ENCODE assay signal across 8 cellular contexts in the genomic region with DNA sequence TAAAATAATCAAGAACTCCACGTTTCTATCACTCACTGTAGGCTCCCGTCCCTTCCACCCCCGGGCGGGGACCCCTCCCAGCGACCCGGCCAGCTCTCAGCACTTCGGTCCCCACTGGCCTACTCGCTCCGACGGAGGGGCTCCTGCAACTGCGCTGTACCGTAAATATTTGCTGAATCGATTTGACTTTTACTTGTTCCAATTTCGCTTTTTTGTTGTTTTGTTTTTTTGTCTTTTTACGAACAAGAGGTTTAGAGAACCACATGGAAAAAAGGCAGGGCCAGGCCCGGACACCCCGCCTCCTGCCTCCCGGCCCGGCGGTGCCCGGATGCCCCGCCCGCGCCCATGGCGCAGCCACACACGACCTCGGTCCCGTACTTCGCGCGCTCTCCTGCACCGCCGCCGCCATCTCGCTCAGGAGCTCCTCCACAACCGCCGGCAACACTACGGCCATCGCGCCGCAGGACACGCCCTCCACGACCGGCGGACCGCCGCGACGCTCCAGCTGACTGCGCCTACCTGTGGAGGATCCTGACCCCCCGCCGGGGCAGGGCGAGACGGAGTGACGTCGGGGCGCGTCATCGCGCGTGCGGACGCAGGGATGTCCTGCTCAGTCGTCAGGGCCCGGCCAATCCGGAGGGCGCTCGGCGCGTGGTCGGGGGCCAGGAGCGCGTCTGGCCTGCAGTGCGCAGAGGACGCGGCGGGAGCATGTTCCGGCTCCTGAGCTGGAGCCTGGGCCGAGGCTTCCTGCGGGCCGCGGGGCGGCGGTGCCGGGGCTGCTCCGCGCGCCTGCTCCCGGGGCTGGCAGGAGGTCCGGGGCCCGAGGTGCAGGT. TPM values are rescaled to one million over a fixed set of nuclear protein-coding genes. Genes with fewer than 3 reads are reported as not detected.
DNase-seq lines count a peak whose midpoint lies in the region; FAIRE-seq and TF ChIP-seq lines count a peak whose summit lies in the region.

A gene with protein sequence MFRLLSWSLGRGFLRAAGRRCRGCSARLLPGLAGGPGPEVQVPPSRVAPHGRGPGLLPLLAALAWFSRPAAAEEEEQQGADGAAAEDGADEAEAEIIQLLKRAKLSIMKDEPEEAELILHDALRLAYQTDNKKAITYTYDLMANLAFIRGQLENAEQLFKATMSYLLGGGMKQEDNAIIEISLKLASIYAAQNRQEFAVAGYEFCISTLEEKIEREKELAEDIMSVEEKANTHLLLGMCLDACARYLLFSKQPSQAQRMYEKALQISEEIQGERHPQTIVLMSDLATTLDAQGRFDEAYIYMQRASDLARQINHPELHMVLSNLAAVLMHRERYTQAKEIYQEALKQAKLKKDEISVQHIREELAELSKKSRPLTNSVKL (plus strand): TSS at position 684 of the 833 bp plus-strand sequence. CDS start 25 bp downstream, at position 709.
A gene with protein sequence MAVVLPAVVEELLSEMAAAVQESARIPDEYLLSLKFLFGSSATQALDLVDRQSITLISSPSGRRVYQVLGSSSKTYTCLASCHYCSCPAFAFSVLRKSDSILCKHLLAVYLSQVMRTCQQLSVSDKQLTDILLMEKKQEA (minus strand): TSS at position 564 of the 833 bp plus-strand sequence. CDS start 110 bp downstream, at position 454.

- H3K4ac ChIP-seq in neuronal stem cell (ENCODE audit: low read length) = no peak within 1 kb of the TSS

- peak within 1 kb of the TSS; percentile 96 for H2AFZ ChIP-seq in neuronal stem cell (ENCODE audit: low read length)

- peaks cover 10% of the 10 kb centered on the region; the same call in 1 of the 2 replicates for H3K9me3 Mint-ChIP-seq in HFFc6
- H3K9me3 Mint-ChIP-seq in activated naive CD4-positive, alpha-beta T cell treated with anti-CD3 and anti-CD28 coated beads for 36 hours = no peaks in the 10 kb centered on the region

- H3K23ac ChIP-seq in neuronal stem cell (ENCODE audit: low read depth, low read length, poor library complexity) = peak within 1 kb of the TSS; percentile 99

- H3K9ac ChIP-seq in neuronal stem cell (ENCODE audit: low read depth, low read length, poor library complexity) = peak within 1 kb of the TSS; percentile 97
- peak within 1 kb of the TSS; percentile 83 to 92 (median 90) for H3K9ac ChIP-seq in subcutaneous abdominal adipose tissue (ENCODE audit: low read length in 5 of 5)

- peak; percentile 9 for TF ChIP-seq CTCF in GM06990 (IDR thresholded peaks at IDR 0.05; ENCODE audit: insufficient read depth, low read length, poor library complexity, severe bottlenecking)
- TF ChIP-seq CTCF in HFFc6 (IDR thresholded peaks at IDR 0.05) = peak; percentile 19; the same call in 1 of the 2 replicates

- H3K9me3 ChIP-seq in neuronal stem cell (replicated peaks in 1 of 2; ENCODE audit: control insufficient read depth in 2 of 2, insufficient read depth in 1 of 2, low read depth in 1 of 2, low read length in 2 of 2) (peaks cover 4 to 21% of the 10 kb centered on the region in 2 donors), subcutaneous abdominal adipose tissue (ENCODE audit: control insufficient read depth in 5 of 5, low read length in 5 of 5) (peaks cover 0 to 3% (median 0%) of the 10 kb centered on the region in 5 donors)

- peak within 1 kb of the TSS; percentile 90 for H3K4me3 Mint-ChIP-seq in HFFc6
- H3K4me3 Mint-ChIP-seq in activated naive CD4-positive, alpha-beta T cell treated with anti-CD3 and anti-CD28 coated beads for 36 hours = peak within 1 kb of the TSS; percentile 98

- H3K27ac ChIP-seq in neuronal stem cell (replicated peaks; ENCODE audit: low read length) (peak within 1 kb of the TSS; percentile 96), subcutaneous abdominal adipose tissue (ENCODE audit: low read depth, low read length) (peak within 1 kb of the TSS; percentile 98)

- CTCF ChIA-PET in activated naive CD4-positive, alpha-beta T cell treated with anti-CD3 and anti-CD28 coated beads for 36 hours (lab: Charles Lee) = interaction anchor here (0.6 to 3.7 kb wide), 10 partner anchors 13 to 320 kb away, joined by 3 to 26 read pairs (median 4); a partner anchor contains a TSS

- H2AK5ac ChIP-seq in neuronal stem cell (ENCODE audit: low read depth, low read length) = peak within 1 kb of the TSS; percentile 3

- H3K4me2 ChIP-seq in neuronal stem cell (ENCODE audit: insufficient read depth, low read length, poor library complexity, severe bottlenecking) = peak within 1 kb of the TSS; percentile 58

- no peak within 1 kb of the TSS for H4K91ac ChIP-seq in neuronal stem cell (ENCODE audit: low read depth, low read length, poor library complexity)

- peak within 1 kb of the TSS; percentile 92 for H3K27ac Mint-ChIP-seq in HFFc6
- H3K27ac Mint-ChIP-seq in activated naive CD4-positive, alpha-beta T cell treated with anti-CD3 and anti-CD28 coated beads for 36 hours = peak within 1 kb of the TSS; percentile 92

- no peaks in the 10 kb centered on the region for H3K79me1 ChIP-seq in neuronal stem cell (ENCODE audit: low read depth, low read length)

- no peak within 1 kb of the TSS for H2BK12ac ChIP-seq in neuronal stem cell (ENCODE audit: low read length)

- in situ Hi-C loops in SK-MEL-5 (cut with HindIII; ENCODE audit: low pct_unique_long_range_greater_than_20kb, low sequenced_read_pairs) = no loop called here

- H2BK120ac ChIP-seq in neuronal stem cell (ENCODE audit: low read depth, low read length) = no peak within 1 kb of the TSS

- H3K14ac ChIP-seq in neuronal stem cell (ENCODE audit: low read length) = no peak within 1 kb of the TSS

- peaks cover 2% of the 10 kb centered on the region; the same call in 1 of the 2 replicates for H3K36me3 ChIP-seq in GM06990 (ENCODE audit: control insufficient read depth, insufficient read depth, low read length)
- peaks cover 14 to 49% of the 10 kb centered on the region in 2 donors for H3K36me3 ChIP-seq in neuronal stem cell (replicated peaks in 1 of 2; ENCODE audit: control insufficient read depth in 2 of 2, insufficient read depth in 2 of 2, low read length in 2 of 2)
- peaks cover 10 to 33% (median 21%) of the 10 kb centered on the region in 5 donors for H3K36me3 ChIP-seq in subcutaneous abdominal adipose tissue (ENCODE audit: control insufficient read depth in 5 of 5, insufficient read depth in 5 of 5, low read length in 5 of 5)

- peak; percentile 99 for DNase-seq in GM06990 (ENCODE audit: extremely low read depth, insufficient read length)
- DNase-seq in HFFc6 = peak; percentile 84
- peak; percentile 81 for DNase-seq in NAMALWA (ENCODE audit: low spot score)
- peak; percentile 94 for DNase-seq in SK-MEL-5 (ENCODE audit: low read depth, low spot score)
- DNase-seq in activated naive CD4-positive, alpha-beta T cell treated with anti-CD3 and anti-CD28 coated beads for 36 hours = peak; percentile 93
- peak; percentile 98 to 99 for DNase-seq in frontal cortex (ENCODE audit: low spot score in 2 of 2)
- peak; percentile 92 for DNase-seq in neuronal stem cell (ENCODE audit: low spot score)

- no CpG with 5 or more reads among the region's 91 CpGs for WGBS in neuronal stem cell (ENCODE audit: extremely low coverage in 2 of 2, insufficient read length in 2 of 2, insufficient replicate concordance in 1 of 2), 2 donors

- H3K27me3 ChIP-seq in GM06990 (replicated peaks; ENCODE audit: control insufficient read depth, insufficient read depth, low read length) (no peaks in the 10 kb centered on the region), neuronal stem cell (ENCODE audit: control insufficient read depth in 3 of 3, insufficient read depth in 3 of 3, low read depth in 1 of 3, low read length in 3 of 3) (no peaks in the 10 kb centered on the region), subcutaneous abdominal adipose tissue (ENCODE audit: control insufficient read depth in 5 of 5, insufficient read depth in 4 of 5, low read length in 5 of 5) (no peaks in the 10 kb centered on the region)

- H4K8ac ChIP-seq in neuronal stem cell (ENCODE audit: low read depth, low read length) = peak within 1 kb of the TSS; percentile 21

- peak within 1 kb of the TSS; percentile 98 for H3K18ac ChIP-seq in neuronal stem cell (ENCODE audit: low read length)

- no peaks in the 10 kb centered on the region; the same call in 1 of the 2 replicates for H3K27me3 Mint-ChIP-seq in HFFc6 (ENCODE audit: insufficient read depth)
- no peaks in the 10 kb centered on the region for H3K27me3 Mint-ChIP-seq in activated naive CD4-positive, alpha-beta T cell treated with anti-CD3 and anti-CD28 coated beads for 36 hours (ENCODE audit: low read depth)

- peaks cover 23% of the 10 kb centered on the region for H3K4me1 Mint-ChIP-seq in HFFc6 (ENCODE audit: low read depth)
- H3K4me1 Mint-ChIP-seq in activated naive CD4-positive, alpha-beta T cell treated with anti-CD3 and anti-CD28 coated beads for 36 hours (ENCODE audit: low read depth) = peaks cover 23% of the 10 kb centered on the region

- no peak for FAIRE-seq in frontal cortex (lab: Jason Lieb, UNC)

- H3K36me3 Mint-ChIP-seq in HFFc6 (ENCODE audit: low read depth) = peaks cover 35% of the 10 kb centered on the region
- peaks cover 31% of the 10 kb centered on the region for H3K36me3 Mint-ChIP-seq in activated naive CD4-positive, alpha-beta T cell treated with anti-CD3 and anti-CD28 coated beads for 36 hours (ENCODE audit: low read depth)

- intact Hi-C loops in activated naive CD4-positive, alpha-beta T cell treated with anti-CD3 and anti-CD28 coated beads for 36 hours (cut with micrococcal nuclease) = loop anchor here (1.0 to 5.0 kb wide), 8 partner anchors 18 to 739 kb away; a partner anchor contains a TSS

- H3K4me3 ChIP-seq in GM06990 (replicated peaks; ENCODE audit: low read depth, low read length) = peak within 1 kb of the TSS; percentile 85
- peak within 1 kb of the TSS; percentile 85 to 95 for H3K4me3 ChIP-seq in neuronal stem cell (ENCODE audit: low read length in 2 of 2)
- H3K4me3 ChIP-seq in subcutaneous abdominal adipose tissue (ENCODE audit: low read depth in 1 of 5, low read length in 5 of 5) = peak within 1 kb of the TSS; percentile 81 to 92 (median 84)

- H3K4me1 ChIP-seq in neuronal stem cell (ENCODE audit: control insufficient read depth in 2 of 2, insufficient read depth in 1 of 2, low read depth in 1 of 2, low read length in 2 of 2) = peaks cover 5% of the 10 kb centered on the region in 2 donors
- peaks cover 4 to 32% (median 28%) of the 10 kb centered on the region in 5 donors for H3K4me1 ChIP-seq in subcutaneous abdominal adipose tissue (ENCODE audit: control insufficient read depth in 5 of 5, insufficient read depth in 5 of 5, low read length in 5 of 5)

- H2BK5ac ChIP-seq in neuronal stem cell (ENCODE audit: low read length) = peak within 1 kb of the TSS; percentile 78

- no peak within 1 kb of the TSS for H2BK15ac ChIP-seq in neuronal stem cell (ENCODE audit: low read length)

RNA-seq across cellular contexts. Expression of the first gene that starts in this region (rescaled TPM):
- 10 to 100 TPM; 10.4 to 15.4 (median 12.4) TPM for total RNA-seq in HFFc6 (2021; fragmentation: NEBNext Ultra II Directional; extraction: Animal tissue kit (Norgen Biotek cat#: 25700))
- 24.4 and 43.7 TPM in 2 replicates for total RNA-seq in SK-MEL-5 (2014; rRNA removed; shearing (Covaris generic))
- 39.1 and 55.9 TPM in 2 replicates for polyA plus RNA-seq in SK-MEL-5 (2015; cell fraction: cytosol; rRNA removed)
- polyA plus RNA-seq in SK-MEL-5 (2015; cell fraction: nucleus; rRNA removed) = 64.7 and 76.9 TPM in 2 replicates
- total RNA-seq in activated naive CD4-positive, alpha-beta T cell treated with anti-CD3 and anti-CD28 coated beads for 36 hours = 10 to 100 TPM; 18.8 to 20.8 TPM
- total RNA-seq in frontal cortex = 38.7 TPM
- 25.3 TPM for polyA plus RNA-seq in neuronal stem cell (2013, experiment 1 of 2)
- 25.3 TPM for polyA plus RNA-seq in neuronal stem cell (2013, experiment 2 of 2)

RNA-seq across cellular contexts. Expression of the second gene that starts in this region (rescaled TPM):
- total RNA-seq in HFFc6 (2021; fragmentation: NEBNext Ultra II Directional; extraction: Animal tissue kit (Norgen Biotek cat#: 25700)) = 10 to 100 TPM; 11.4 to 17.7 (median 15.5) TPM
- 38.6 and 40.7 TPM in 2 replicates for total RNA-seq in SK-MEL-5 (2014; rRNA removed; shearing (Covaris generic))
- polyA plus RNA-seq in SK-MEL-5 (2015; cell fraction: cytosol; rRNA removed) = 32.0 and 36.4 TPM in 2 replicates
- 31.5 and 58.8 TPM in 2 replicates for polyA plus RNA-seq in SK-MEL-5 (2015; cell fraction: nucleus; rRNA removed)
- 10 to 100 TPM in 1 of 2 experiments, 1 to 10 TPM in 1; 8.3 to 10.8 TPM for total RNA-seq in activated naive CD4-positive, alpha-beta T cell treated with anti-CD3 and anti-CD28 coated beads for 36 hours
- 19.6 TPM for total RNA-seq in frontal cortex
- 39.8 TPM for polyA plus RNA-seq in neuronal stem cell (2013, experiment 1 of 2)
- 40.3 TPM for polyA plus RNA-seq in neuronal stem cell (2013, experiment 2 of 2)

Comparison
In these comparisons a context has a peak if more than half of its experiments do, and no peak if none do; other contexts are left out.
1. Peak in every context shown above with its lines: DNase-seq, H3K4me3 ChIP-seq and H3K27ac ChIP-seq.